9 cellular contexts compared by ENCODE assay signal in genomic region chr11:69298778-69299461, GRCh38. TPM values are rescaled to one million over a fixed set of nuclear protein-coding genes. Genes with fewer than 3 reads are reported as not detected.
A peak's percentile ranks its signal among the peaks of the same experiment; 100 is the strongest.
DNase-seq lines count a peak whose midpoint lies in the region; ATAC-seq, FAIRE-seq and TF ChIP-seq lines count a peak whose summit lies in the region.
"Had no signal": no experiment of that assay in that cellular context is flagged by ENCODE, and none has a peak within 500 bp of the region (broad histone marks: within the 10 kb centered on the region; RNA-seq: fewer than 3 reads in every experiment).

No MANE protein-coding gene starts in this region.

- ATAC-seq in A549, result peak in 1 of 2 experiments; percentile 6; a peak in 3 of 6 replicates
- no peak for ATAC-seq in memory B cell (ENCODE audit: low read depth)
- no peak for ATAC-seq in GM18505 (IDR thresholded peaks at IDR 0.05; ENCODE audit: unreplicated experiment)

- H3K4me2 ChIP-seq in A549, result peak overlapping the region; percentile 75

- TF ChIP-seq CTCF in A549 (IDR thresholded peaks at IDR 0.05), result no peak
- TF ChIP-seq CTCF in adrenal gland (IDR thresholded peaks at IDR 0.05), result peak in 1 of 6 experiments; percentile 0

- peak in 1 of 2 experiments; percentile 6; a peak in 1 of 5 replicates for TF ChIP-seq EP300 in A549 (IDR thresholded peaks at IDR 0.05)

- no peak; a peak in 2 of 5 replicates for TF ChIP-seq RAD21 in A549 (conservative IDR thresholded peaks at IDR 0.05 in 1 of 2, IDR thresholded peaks at IDR 0.05 in 1 of 2)

- POLR2A ChIA-PET in A549 (lab: Yijun Ruan, JAX), result interaction anchor here (0.8 to 9.3 kb wide), 7 partner anchors 10 to 343 kb away, joined by 3 to 188 read pairs (median 3); partner anchors contain the start of gene CCND1

- peak overlapping the region; percentile 73 for H3K4me3 Mint-ChIP-seq in memory B cell

- H3K9me3 ChIP-seq in A549, result no peaks in the 10 kb centered on the region
- H3K9me3 ChIP-seq in adrenal gland (replicated peaks in 1 of 3), result no peaks in the 10 kb centered on the region

- H3K4me3 ChIP-seq in A549, result 0 out of 3 replicates have a peak overlapping the region, but pooled peaks have one; percentile 9
- peak overlapping the region in 1 of 4 donors; percentile 18 for H3K4me3 ChIP-seq in adrenal gland

- intact Hi-C loops in adrenal gland (cut with DNase I), result loop anchor here (5.0 to 10.0 kb wide), 3 partner anchors 146 to 343 kb away; partner anchors contain the start of gene CCND1 (in 1 of the 2)

- H3K27me3 ChIP-seq in adrenal gland, result no peaks in the 10 kb centered on the region

- peaks cover 79% of the 10 kb centered on the region for H3K4me1 ChIP-seq in A549
- peaks cover 30 to 32% of the 10 kb centered on the region in 2 donors for H3K4me1 ChIP-seq in adrenal gland (replicated peaks in 1 of 2)

- peak in 1 of 2 experiments; percentile 65 for DNase-seq in A549 (ENCODE audit: low read depth in 1 of 2, low spot score in 1 of 2)
- DNase-seq in HCEC 1CT, result peak; percentile 53
- DNase-seq in adrenal gland, result no peak
- DNase-seq in memory B cell (ENCODE audit: low spot score in 2 of 2), result peak in 1 of 2 donors; percentile 38
- no peak for DNase-seq in DMS114 treated with DMSO at 0.1 percent for 48 hours (lab: John Stamatoyannopoulos, UW; ENCODE audit: unreplicated experiment)
- DNase-seq in NOMO-1 (lab: John Stamatoyannopoulos, UW; ENCODE audit: unreplicated experiment in 2 of 2), result no peak
- no peak for DNase-seq in stimulated activated CD8-positive, alpha-beta memory T cell treated with anti-CD3 and anti-CD28 coated beads, Interleukin-4, amount 100 ng/mL, for 48 hours
- DNase-seq: NCI-H2107 had no signal

- no peak for TF ChIP-seq POLR2A in A549 (IDR thresholded peaks at IDR 0.05; ENCODE audit: low read length)
- TF ChIP-seq POLR2A in adrenal gland (IDR thresholded peaks at IDR 0.05), result no peak
- no peak for TF ChIP-seq POLR2A in GM18505 (IDR thresholded peaks at IDR 0.05; ENCODE audit: borderline replicate concordance, extremely low read depth, insufficient read depth, insufficient read length)

- 48% methylated on average over 12 of the region's 17 CpGs for WGBS in A549 (ENCODE audit: missing lambda C conversion rate)
- 61 to 74% (median 72%) methylated on average over 12 to 17 of the region's 17 CpGs for WGBS in adrenal gland, 4 donors

- FAIRE-seq in A549 (lab: Jason Lieb, UNC), result no peak

- peak overlapping the region; percentile 92 for H3K27ac Mint-ChIP-seq in memory B cell

- H3K27ac ChIP-seq in A549 (peak overlapping the region; percentile 93 to 98), adrenal gland (peak overlapping the region in 4 of 5 donors; percentile 62 to 87 (median 82))

- no peaks in the 10 kb centered on the region for H3K36me3 Mint-ChIP-seq in memory B cell

- H3K36me3 ChIP-seq in adrenal gland (replicated peaks in 1 of 2), result no peaks in the 10 kb centered on the region

- no peaks in the 10 kb centered on the region for H3K27me3 Mint-ChIP-seq in memory B cell

- peaks cover 52% of the 10 kb centered on the region for H3K4me1 Mint-ChIP-seq in memory B cell

- H3K9me3 Mint-ChIP-seq in memory B cell, result no peaks in the 10 kb centered on the region

- CTCF ChIA-PET in A549 (lab: Yijun Ruan, JAX), result interaction anchor here (0.8 to 9.2 kb wide), 7 partner anchors 39 to 344 kb away, joined by 3 to 150 read pairs (median 3); partner anchors contain the start of gene CCND1

TF ChIP-seq in A549, 52 proteins besides CTCF, POLR2A, EP300 and RAD21:
- TF ChIP-seq BCL3 (IDR thresholded peaks at IDR 0.05) (0 out of 3 replicates have a peak, but pooled peaks have one; percentile 12), JUN (IDR thresholded peaks at IDR 0.05) (peak in 1 of 2 experiments; percentile 3; a peak in 1 of 5 replicates), HOXB13 (CRISPR knock-in tag; IDR thresholded peaks at IDR 0.05; ENCODE audit: low read depth) (0 out of 2 replicates have a peak, but pooled peaks have one; percentile 18), ZFP36 (IDR thresholded peaks at IDR 0.05; ENCODE audit: borderline replicate concordance, partially characterized antibody) (no peak)

RNA-seq across cellular contexts. Expression of gene MYEOV, which starts 5.0 kb away (rescaled TPM):
- polyA plus RNA-seq in A549 (2011; rRNA removed) (102 and 111 TPM in 2 replicates), A549 (2017; fragmentation: RNase III; extraction: RNeasy Plus Mini Kit Qiagen cat#74134 plus additional on column Dnase treatment) (82.2 to 113 TPM (median 92.3 TPM) in 3 replicates), adrenal gland (under 1 TPM; 0.10 to 0.32 (median 0.22) TPM)
- 109 and 120 TPM in 2 replicates for polyA plus RNA-seq in A549 (2012; cell fraction: cytosol; rRNA removed)
- 106 and 116 TPM in 2 replicates for polyA plus RNA-seq in A549 (2012; cell fraction: nucleus; rRNA removed)
- 164 and 190 TPM in 2 replicates for polyA minus RNA-seq in A549 (2011; rRNA and poly(A)+ RNA removed)
- total RNA-seq in adrenal gland, result 1 to 10 TPM in 1 of 8 donors, under 1 TPM in 4, not detected in 3; 0.14 to 1.6 (median 0.34) TPM

Comparison
In these comparisons a context has a peak if more than half of its experiments do, and no peak if none do; other contexts are left out.
1. RNA of gene MYEOV, which starts 5.0 kb away (polyA plus RNA-seq): 82.2 to 120 TPM in A549; 0.10 to 0.32 TPM in adrenal gland; every median in the first group is over 10 times any median in the second.